ENCODE assay signal across 8 cellular contexts in genomic region chr10:73252445-73253225, GRCh38. TPM values are rescaled to one million over a fixed set of nuclear protein-coding genes. Genes with fewer than 3 reads are reported as not detected.
DNase-seq lines count a peak whose midpoint lies in the region; ATAC-seq, FAIRE-seq and TF ChIP-seq lines count a peak whose summit lies in the region.

Gene MRPS16, minus strand, starts transcription at chr10:73252644. Its CDS starts 162 bp downstream, at chr10:73252482.

- intact Hi-C loops in mammary epithelial cell (cut with micrococcal nuclease): no loop called here

- DNase-seq in NCI-H2227 (lab: John Stamatoyannopoulos, UW; ENCODE audit: unreplicated experiment): peak; percentile 92
- DNase-seq in WERI-Rb-1: peak; percentile 97
- peak; percentile 97 for DNase-seq in mammary epithelial cell
- DNase-seq in iPS-NIHi11 (ENCODE audit: low spot score): peak; percentile 94
- peak; percentile 98 for DNase-seq in small intestine

- H3K4me1 ChIP-seq in ACC112 (ENCODE audit: control insufficient read depth, insufficient read depth, low read length, unreplicated experiment) (peaks cover 23% of the 10 kb centered on the region), mammary epithelial cell (ENCODE audit: insufficient read depth, low read length) (peaks cover 24% of the 10 kb centered on the region), small intestine (ENCODE audit: control insufficient read depth in 2 of 2, insufficient read depth in 1 of 2, low read depth in 1 of 2, low read length in 1 of 2) (peaks cover 2 to 4% of the 10 kb centered on the region in 2 donors)

- TF ChIP-seq CTCF in WERI-Rb-1 (IDR thresholded peaks at IDR 0.05; ENCODE audit: low read depth, low read length) (no peak), mammary epithelial cell (conservative IDR thresholded peaks at IDR 0.05 in 1 of 2, IDR thresholded peaks at IDR 0.05 in 1 of 2; ENCODE audit: extremely low read depth in 1 of 2, insufficient read depth in 1 of 2, low read depth in 1 of 2, low read length in 2 of 2) (no peak)

- H3K4me3 ChIP-seq in ACC112 (ENCODE audit: low read depth, low read length) (peak within 1 kb of the TSS; percentile 100), WERI-Rb-1 (ENCODE audit: low read depth, low read length) (peak within 1 kb of the TSS; percentile 97), mammary epithelial cell (replicated peaks in 1 of 3; ENCODE audit: insufficient read depth in 1 of 3, low read depth in 2 of 3, low read length in 3 of 3) (peak within 1 kb of the TSS; percentile 70 to 85 (median 85)), small intestine (ENCODE audit: low read depth in 1 of 2, low read length in 2 of 2) (peak within 1 kb of the TSS; percentile 67 to 80)

- peaks cover 47% of the 10 kb centered on the region for H3K79me2 ChIP-seq in ACC112 (ENCODE audit: control insufficient read depth, insufficient read depth, low read length, unreplicated experiment)
- peaks cover 64% of the 10 kb centered on the region for H3K79me2 ChIP-seq in mammary epithelial cell (ENCODE audit: insufficient read depth, low read length)

- peak within 1 kb of the TSS; percentile 99 for H2AFZ ChIP-seq in ACC112 (ENCODE audit: low read length, unreplicated experiment)
- H2AFZ ChIP-seq in mammary epithelial cell (ENCODE audit: low read depth, low read length): peak within 1 kb of the TSS; percentile 93

- H4K20me1 ChIP-seq in mammary epithelial cell (ENCODE audit: insufficient read depth, low read length): no peaks in the 10 kb centered on the region

- H3K9ac ChIP-seq in mammary epithelial cell (ENCODE audit: insufficient read depth, low read length): peak within 1 kb of the TSS; percentile 100

- H3K4me2 ChIP-seq in mammary epithelial cell (ENCODE audit: insufficient read depth, low read depth, low read length): peak within 1 kb of the TSS; percentile 91

- dilution Hi-C loops in mammary epithelial cell (cut with HindIII; ENCODE audit: low sequenced_read_pairs): no loop called here

- H3K27me3 ChIP-seq in ACC112 (ENCODE audit: insufficient read depth, low read length): no peaks in the 10 kb centered on the region
- no peaks in the 10 kb centered on the region for H3K27me3 ChIP-seq in WERI-Rb-1 (ENCODE audit: insufficient read depth, low read depth, severe bottlenecking)
- H3K27me3 ChIP-seq in mammary epithelial cell (ENCODE audit: insufficient read depth, low read length): no peaks in the 10 kb centered on the region
- no peaks in the 10 kb centered on the region for H3K27me3 ChIP-seq in small intestine (ENCODE audit: control insufficient read depth in 2 of 2, insufficient read depth in 2 of 2, low read length in 2 of 2)

- in situ Hi-C loops in mammary epithelial cell (cut with MboI; ENCODE audit: low sequenced_read_pairs in 2 of 2): no loop called here

- no peak for FAIRE-seq in small intestine (lab: Jason Lieb, UNC)

- CTCF ChIA-PET in mammary epithelial cell (lab: Charles Lee; ENCODE audit: low non-redundant PET): no interaction called here

- peaks cover 5% of the 10 kb centered on the region; the same call in 1 of the 2 replicates for H3K36me3 ChIP-seq in ACC112 (ENCODE audit: insufficient read depth, low read length)
- peaks cover 35% of the 10 kb centered on the region for H3K36me3 ChIP-seq in WERI-Rb-1
- no peaks in the 10 kb centered on the region for H3K36me3 ChIP-seq in mammary epithelial cell (ENCODE audit: insufficient read depth, low read length)
- H3K36me3 ChIP-seq in small intestine (ENCODE audit: control insufficient read depth in 2 of 2, insufficient read depth in 2 of 2, low read length in 2 of 2): peaks cover 2% of the 10 kb centered on the region in 2 donors

- TSS peak; percentile 76 for BruUV-seq in mammary epithelial cell (replicated peaks; lab: Mats Ljungman, UMichigan)

- under 1% methylated on average over 32 of the region's 51 CpGs for WGBS in mammary epithelial cell (ENCODE audit: low coverage, missing lambda C conversion rate)
- 0% methylated on average over 48 to 51 of the region's 51 CpGs for WGBS in small intestine, 3 donors

- H3K27ac ChIP-seq in ACC112 (ENCODE audit: low read depth, low read length): peak within 1 kb of the TSS; percentile 94
- peak within 1 kb of the TSS; percentile 91 for H3K27ac ChIP-seq in WERI-Rb-1
- peak within 1 kb of the TSS; percentile 96 for H3K27ac ChIP-seq in mammary epithelial cell (ENCODE audit: insufficient read depth, low read depth, low read length)
- H3K27ac ChIP-seq in small intestine (ENCODE audit: low read depth in 1 of 2, low read length in 1 of 2): peak within 1 kb of the TSS; percentile 75 to 95

- no peaks in the 10 kb centered on the region for H3K9me3 ChIP-seq in WERI-Rb-1 (ENCODE audit: severe bottlenecking)
- H3K9me3 ChIP-seq in mammary epithelial cell (replicated peaks; ENCODE audit: insufficient read depth, low read length): no peaks in the 10 kb centered on the region
- no peaks in the 10 kb centered on the region for H3K9me3 ChIP-seq in small intestine (ENCODE audit: control insufficient read depth, low read depth)

- ATAC-seq in GM18870 (IDR thresholded peaks at IDR 0.05; ENCODE audit: unreplicated experiment) (peak; percentile 70), HG03135 (IDR thresholded peaks at IDR 0.05; ENCODE audit: unreplicated experiment) (peak; percentile 76)

RNA-seq across cellular contexts. Expression of gene MRPS16, which starts in this region (rescaled TPM):
- total RNA-seq in mammary epithelial cell: 100 to 1,000 TPM in 1 of 2 donors, 10 to 100 TPM in 1; 87.5 to 127 TPM
- polyA plus RNA-seq in mammary epithelial cell (122 TPM), small intestine (10 to 100 TPM; 57.0 to 85.6 (median 73.4) TPM)
- polyA minus RNA-seq in mammary epithelial cell: 48.4 TPM

Comparison
In these comparisons a context has a peak if more than half of its experiments do, and no peak if none do; other contexts are left out.
1. Peak in every context shown above with its lines: DNase-seq, ATAC-seq, H3K4me3 ChIP-seq and H3K27ac ChIP-seq.